ENCODE assay signal across 1 cellular context in the genomic region with DNA sequence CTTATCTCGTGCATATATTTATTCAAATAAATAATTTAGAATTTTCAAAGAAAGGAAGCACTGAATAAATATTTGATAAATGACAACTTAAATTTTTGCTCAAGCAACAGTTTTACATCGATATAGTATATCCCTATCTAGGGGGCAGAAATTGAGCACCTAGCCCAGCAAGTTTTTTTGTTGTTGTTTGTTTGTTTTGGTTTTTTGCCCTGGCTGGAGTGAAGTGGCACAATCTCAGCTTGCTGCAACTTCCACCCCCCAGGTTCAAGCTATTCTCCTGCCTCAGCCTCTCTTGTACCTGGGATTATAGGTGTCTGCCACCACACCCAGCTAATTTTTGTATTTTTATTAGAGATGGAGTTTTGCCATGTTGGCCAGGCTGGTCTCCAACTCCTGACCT.
TF ChIP-seq lines count a peak whose summit lies in the region.

No MANE protein-coding gene starts in this region.

TF ChIP-seq in HepG2, 621 proteins besides CTCF, POLR2A, EP300 and RAD21:
- TF ChIP-seq, protein P1, sequence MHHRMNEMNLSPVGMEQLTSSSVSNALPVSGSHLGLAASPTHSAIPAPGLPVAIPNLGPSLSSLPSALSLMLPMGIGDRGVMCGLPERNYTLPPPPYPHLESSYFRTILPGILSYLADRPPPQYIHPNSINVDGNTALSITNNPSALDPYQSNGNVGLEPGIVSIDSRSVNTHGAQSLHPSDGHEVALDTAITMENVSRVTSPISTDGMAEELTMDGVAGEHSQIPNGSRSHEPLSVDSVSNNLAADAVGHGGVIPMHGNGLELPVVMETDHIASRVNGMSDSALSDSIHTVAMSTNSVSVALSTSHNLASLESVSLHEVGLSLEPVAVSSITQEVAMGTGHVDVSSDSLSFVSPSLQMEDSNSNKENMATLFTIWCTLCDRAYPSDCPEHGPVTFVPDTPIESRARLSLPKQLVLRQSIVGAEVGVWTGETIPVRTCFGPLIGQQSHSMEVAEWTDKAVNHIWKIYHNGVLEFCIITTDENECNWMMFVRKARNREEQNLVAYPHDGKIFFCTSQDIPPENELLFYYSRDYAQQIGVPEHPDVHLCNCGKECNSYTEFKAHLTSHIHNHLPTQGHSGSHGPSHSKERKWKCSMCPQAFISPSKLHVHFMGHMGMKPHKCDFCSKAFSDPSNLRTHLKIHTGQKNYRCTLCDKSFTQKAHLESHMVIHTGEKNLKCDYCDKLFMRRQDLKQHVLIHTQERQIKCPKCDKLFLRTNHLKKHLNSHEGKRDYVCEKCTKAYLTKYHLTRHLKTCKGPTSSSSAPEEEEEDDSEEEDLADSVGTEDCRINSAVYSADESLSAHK (CRISPR knock-in tag; IDR thresholded peaks at IDR 0.05; ENCODE audit: borderline replicate concordance): no peak
- TF ChIP-seq NFRKB (IDR thresholded peaks at IDR 0.05) (no peak), MIER2 (CRISPR knock-in tag; IDR thresholded peaks at IDR 0.05) (no peak), ZNF547 (CRISPR knock-in tag; IDR thresholded peaks at IDR 0.05) (no peak), ZNF775 (CRISPR knock-in tag; IDR thresholded peaks at IDR 0.05; ENCODE audit: borderline replicate concordance) (no peak), ZSCAN29 (CRISPR knock-in tag; conservative IDR thresholded peaks at IDR 0.05) (no peak), ZNF432 (CRISPR knock-in tag; IDR thresholded peaks at IDR 0.05; ENCODE audit: borderline replicate concordance) (no peak)
- TF ChIP-seq, protein P2, sequence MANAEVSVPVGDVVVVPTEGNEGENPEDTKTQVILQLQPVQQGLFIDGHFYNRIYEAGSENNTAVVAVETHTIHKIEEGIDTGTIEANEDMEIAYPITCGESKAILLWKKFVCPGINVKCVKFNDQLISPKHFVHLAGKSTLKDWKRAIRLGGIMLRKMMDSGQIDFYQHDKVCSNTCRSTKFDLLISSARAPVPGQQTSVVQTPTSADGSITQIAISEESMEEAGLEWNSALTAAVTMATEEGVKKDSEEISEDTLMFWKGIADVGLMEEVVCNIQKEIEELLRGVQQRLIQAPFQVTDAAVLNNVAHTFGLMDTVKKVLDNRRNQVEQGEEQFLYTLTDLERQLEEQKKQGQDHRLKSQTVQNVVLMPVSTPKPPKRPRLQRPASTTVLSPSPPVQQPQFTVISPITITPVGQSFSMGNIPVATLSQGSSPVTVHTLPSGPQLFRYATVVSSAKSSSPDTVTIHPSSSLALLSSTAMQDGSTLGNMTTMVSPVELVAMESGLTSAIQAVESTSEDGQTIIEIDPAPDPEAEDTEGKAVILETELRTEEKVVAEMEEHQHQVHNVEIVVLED (CRISPR knock-in tag; IDR thresholded peaks at IDR 0.05; ENCODE audit: borderline replicate concordance): no peak
- TF ChIP-seq, protein P3, sequence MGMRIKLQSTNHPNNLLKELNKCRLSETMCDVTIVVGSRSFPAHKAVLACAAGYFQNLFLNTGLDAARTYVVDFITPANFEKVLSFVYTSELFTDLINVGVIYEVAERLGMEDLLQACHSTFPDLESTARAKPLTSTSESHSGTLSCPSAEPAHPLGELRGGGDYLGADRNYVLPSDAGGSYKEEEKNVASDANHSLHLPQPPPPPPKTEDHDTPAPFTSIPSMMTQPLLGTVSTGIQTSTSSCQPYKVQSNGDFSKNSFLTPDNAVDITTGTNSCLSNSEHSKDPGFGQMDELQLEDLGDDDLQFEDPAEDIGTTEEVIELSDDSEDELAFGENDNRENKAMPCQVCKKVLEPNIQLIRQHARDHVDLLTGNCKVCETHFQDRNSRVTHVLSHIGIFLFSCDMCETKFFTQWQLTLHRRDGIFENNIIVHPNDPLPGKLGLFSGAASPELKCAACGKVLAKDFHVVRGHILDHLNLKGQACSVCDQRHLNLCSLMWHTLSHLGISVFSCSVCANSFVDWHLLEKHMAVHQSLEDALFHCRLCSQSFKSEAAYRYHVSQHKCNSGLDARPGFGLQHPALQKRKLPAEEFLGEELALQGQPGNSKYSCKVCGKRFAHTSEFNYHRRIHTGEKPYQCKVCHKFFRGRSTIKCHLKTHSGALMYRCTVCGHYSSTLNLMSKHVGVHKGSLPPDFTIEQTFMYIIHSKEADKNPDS (CRISPR knock-in tag; IDR thresholded peaks at IDR 0.05): no peak
